18 cellular contexts compared by ENCODE assay signal in genomic region chr20:1953616-1954015, GRCh38. TPM values are rescaled to one million over a fixed set of nuclear protein-coding genes. Genes with fewer than 3 reads are reported as not detected.
DNase-seq lines count a peak whose midpoint lies in the region; TF ChIP-seq lines count a peak whose summit lies in the region.
"Had no signal": no experiment of that assay in that cellular context is flagged by ENCODE, and none has a peak within 500 bp of the region (broad histone marks: within the 10 kb centered on the region; RNA-seq: fewer than 3 reads in every experiment).

No MANE protein-coding gene starts in this region.

- H2AK5ac ChIP-seq in mesendoderm (ENCODE audit: low read length): no peak overlapping the region

- no CpG with 5 or more reads among the region's 5 CpGs for WGBS in mesendoderm (ENCODE audit: extremely low coverage, insufficient coverage, low lambda C conversion rate)

- peak overlapping the region; percentile 43; the same call in 1 of the 2 replicates for H2AFZ ChIP-seq in OCI-LY7 (ENCODE audit: low read length)
- H2AFZ ChIP-seq: PC-9 had no signal

- H2BK5ac ChIP-seq in mesendoderm (ENCODE audit: low read length): no peak overlapping the region

- no peak overlapping the region for H4K5ac ChIP-seq in mesendoderm (ENCODE audit: low read length)

- no peak overlapping the region for H4K8ac ChIP-seq in mesendoderm (ENCODE audit: low read depth, low read length)

- H3K9me2 ChIP-seq in DOHH2 (replicated peaks; ENCODE audit: control insufficient read depth, low read length) (no peaks in the 10 kb centered on the region), OCI-LY7 (ENCODE audit: insufficient read depth, low read length) (no peaks in the 10 kb centered on the region)
- H3K9me2 ChIP-seq: SK-N-SH had no signal

- H3K79me1 ChIP-seq in mesendoderm (ENCODE audit: low read length): no peaks in the 10 kb centered on the region

- H3K27ac ChIP-seq in BLaER1 (peak overlapping the region; percentile 79), DOHH2 (ENCODE audit: low read depth, low read length) (peak overlapping the region; percentile 70; the same call in 1 of the 2 replicates), OCI-LY7 (ENCODE audit: low read depth, low read length, poor library complexity, severe bottlenecking) (peak overlapping the region; percentile 58), mesendoderm (ENCODE audit: low read depth, low read length) (no peak overlapping the region)
- H3K27ac ChIP-seq: PC-9 had no signal

- no peak overlapping the region for H3K4ac ChIP-seq in mesendoderm (ENCODE audit: low read depth, low read length)

- no peak overlapping the region for H3K18ac ChIP-seq in mesendoderm (ENCODE audit: low read length)

- TF ChIP-seq CTCF in DOHH2 (IDR thresholded peaks at IDR 0.05; ENCODE audit: low read depth, low read length, poor library complexity, severe bottlenecking) (no peak), OCI-LY7 (conservative IDR thresholded peaks at IDR 0.05; ENCODE audit: low read length) (no peak)

- POLR2A ChIA-PET in OCI-LY7 (lab: Charles Lee): no interaction called here

- no peak overlapping the region for H2BK15ac ChIP-seq in mesendoderm (replicated peaks; ENCODE audit: low read depth)

- H2BK120ac ChIP-seq in mesendoderm (ENCODE audit: low read depth, low read length): no peak overlapping the region

- CTCF ChIA-PET in OCI-LY7 (lab: Charles Lee; ENCODE audit: unreplicated experiment): no interaction called here

- H3K4me2 ChIP-seq in BLaER1: peak overlapping the region; percentile 78
- peak overlapping the region; percentile 73 for H3K4me2 ChIP-seq in DOHH2 (ENCODE audit: low read length)
- H3K4me2 ChIP-seq in OCI-LY7 (ENCODE audit: low read length): peak overlapping the region; percentile 52
- no peak overlapping the region for H3K4me2 ChIP-seq in mesendoderm (ENCODE audit: low read length)
- H3K4me2 ChIP-seq: PC-9, SK-N-SH had no signal

- intact Hi-C loops in OCI-LY7 (cut with micrococcal nuclease; ENCODE audit: unreplicated experiment): loop anchor here (5.0 kb wide), 1 partner anchor 149 kb away; the partner anchor contains the start of gene STK35

- H3K9ac ChIP-seq in BLaER1 (no peak overlapping the region), mesendoderm (ENCODE audit: low read length) (no peak overlapping the region)
- H3K9ac ChIP-seq: SK-N-SH had no signal

- no peaks in the 10 kb centered on the region for H4K20me1 ChIP-seq in BLaER1
- H4K20me1 ChIP-seq in DOHH2 (ENCODE audit: control insufficient read depth, insufficient read depth, low read depth, low read length): no peaks in the 10 kb centered on the region
- no peaks in the 10 kb centered on the region for H4K20me1 ChIP-seq in OCI-LY7 (ENCODE audit: insufficient read depth, low read length)

- H3K27me3 ChIP-seq in BLaER1 (no peaks in the 10 kb centered on the region), DOHH2 (ENCODE audit: control insufficient read depth, low read length) (peaks cover 28% of the 10 kb centered on the region), mesendoderm (ENCODE audit: insufficient read depth, low read length, poor library complexity) (no peaks in the 10 kb centered on the region)

- H3K4me1 ChIP-seq in BLaER1 (peaks cover 47% of the 10 kb centered on the region), DOHH2 (ENCODE audit: control insufficient read depth, low read length) (peaks cover 27% of the 10 kb centered on the region), OCI-LY7 (ENCODE audit: insufficient read depth, low read length, poor library complexity, severe bottlenecking) (peaks cover 43% of the 10 kb centered on the region), mesendoderm (ENCODE audit: control insufficient read depth, low read depth, low read length) (no peaks in the 10 kb centered on the region)

- no peaks in the 10 kb centered on the region for H3K79me2 ChIP-seq in DOHH2 (ENCODE audit: control insufficient read depth, low read length)
- no peaks in the 10 kb centered on the region for H3K79me2 ChIP-seq in OCI-LY7 (ENCODE audit: insufficient read depth, low read depth, low read length)
- H3K79me2 ChIP-seq in mesendoderm (ENCODE audit: control insufficient read depth, insufficient read depth, low read length): no peaks in the 10 kb centered on the region

- H3K36me3 ChIP-seq in BLaER1 (no peaks in the 10 kb centered on the region), DOHH2 (ENCODE audit: control insufficient read depth, low read length) (no peaks in the 10 kb centered on the region), OCI-LY7 (ENCODE audit: insufficient read depth, low read length) (no peaks in the 10 kb centered on the region), mesendoderm (ENCODE audit: control insufficient read depth, insufficient read depth, low read length) (no peaks in the 10 kb centered on the region)

- DNase-seq in OCI-LY7 (ENCODE audit: low spot score) (peak; percentile 62), mesenteric fat pad (ENCODE audit: low spot score) (peak; percentile 79), mesendoderm (no peak), NCI-H1105 (lab: John Stamatoyannopoulos, UW) (no peak)
- no peak for DNase-seq in activated T-cell treated with anti-CD3 and anti-CD28 coated beads, Interleukin-2, amount 50 U/mL, for 1 hour
- DNase-seq: DMS153, H7, IMR-90, NCI-H1092 treated with DMSO at 0.1 percent for 48 hours, NCI-H2029, NCI-H524, PC-9, SK-N-SH had no signal

- BruUV-seq in OCI-LY7 (replicated peaks; lab: Mats Ljungman, UMichigan): no TSS peak

- H3K4me3 ChIP-seq in BLaER1 (0 out of 2 replicates have a peak overlapping the region, but pooled peaks have one; percentile 50), DOHH2 (ENCODE audit: low read length) (peak overlapping the region; percentile 52), OCI-LY7 (ENCODE audit: low read depth, low read length, poor library complexity, severe bottlenecking) (peak overlapping the region; percentile 46), mesendoderm (ENCODE audit: low read length) (no peak overlapping the region)
- H3K4me3 ChIP-seq: PC-9 had no signal

- H3K56ac ChIP-seq in mesendoderm (ENCODE audit: low read length): no peak overlapping the region

- no peaks in the 10 kb centered on the region for H3K9me3 ChIP-seq in BLaER1
- H3K9me3 ChIP-seq in DOHH2 (ENCODE audit: control insufficient read depth, insufficient read depth, low read length): no peaks in the 10 kb centered on the region
- H3K9me3 ChIP-seq in OCI-LY7 (ENCODE audit: low read length): no peaks in the 10 kb centered on the region; the same call in 1 of the 2 replicates
- H3K9me3 ChIP-seq: SK-N-SH had no signal

- H3F3A ChIP-seq in DOHH2 (ENCODE audit: control insufficient read depth, insufficient read depth): peaks cover 7% of the 10 kb centered on the region; the same call in 1 of the 2 replicates

- H3K23ac ChIP-seq in mesendoderm (ENCODE audit: low read length): no peak overlapping the region

RNA-seq across cellular contexts. Expression of gene PDYN, which starts 40.2 kb away (rescaled TPM):
- not detected in 2 replicates for total RNA-seq in OCI-LY7 (2014; rRNA removed; shearing (Covaris generic))
- not detected in 2 replicates for total RNA-seq in OCI-LY7 (2022)
- not detected for total RNA-seq in mesenteric fat pad
- polyA plus RNA-seq in mesendoderm (2013, experiment 1 of 2): 0.21 TPM
- 0.20 TPM for polyA plus RNA-seq in mesendoderm (2013, experiment 2 of 2)
- total RNA-seq: HT-29, IMR-90, PC-9 had no signal
- polyA plus RNA-seq: AG04450, BJ, IMR-90, SK-N-SH had no signal

RNA-seq across cellular contexts. Expression of gene SIRPA, which starts 58.4 kb away (rescaled TPM):
- total RNA-seq in OCI-LY7 (2014; rRNA removed; shearing (Covaris generic)): not detected in 2 replicates
- total RNA-seq in OCI-LY7 (2022) (not detected in 2 replicates), mesenteric fat pad (100 TPM)
- polyA plus RNA-seq in mesendoderm (2013, experiment 1 of 2): 3.3 TPM
- polyA plus RNA-seq in mesendoderm (2013, experiment 2 of 2): 3.5 TPM

Comparison
In these comparisons a context has a peak if more than half of its experiments do, and no peak if none do; other contexts are left out.
1. DNase-seq: peak in OCI-LY7 (single experiment) and mesenteric fat pad (single experiment); none in mesendoderm (single experiment), activated T-cell treated with anti-CD3 and anti-CD28 coated beads, Interleukin-2, amount 50 U/mL, for 1 hour (single experiment) and NCI-H1105 (single experiment).
2. RNA of gene SIRPA, which starts 58.4 kb away (total RNA-seq): 100 TPM in mesenteric fat pad (single experiment); not detected in OCI-LY7; every median in the first group is over 100 times any median in the second.